1 cellular context compared by ENCODE assay signal in the genomic region with DNA sequence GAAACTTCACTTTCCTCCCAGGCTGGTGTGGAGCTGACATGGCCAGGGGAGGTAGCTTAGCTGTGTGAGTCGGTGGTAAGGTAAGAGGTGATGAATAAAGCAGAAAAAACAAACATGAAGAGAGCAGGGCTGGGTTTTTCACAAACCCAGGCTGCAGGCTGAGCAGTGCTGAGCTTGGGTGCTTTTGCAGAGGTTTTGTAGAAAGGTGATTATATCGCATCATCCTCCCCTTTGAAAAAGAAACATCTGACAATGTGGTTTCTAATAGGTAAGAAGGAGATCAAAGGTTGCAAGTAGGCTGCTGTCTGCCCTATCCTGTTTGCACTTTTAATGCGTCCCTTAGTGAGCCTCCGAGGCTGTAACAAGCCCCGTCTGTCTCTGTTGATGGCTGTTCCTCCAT.
TF ChIP-seq lines count a peak whose summit lies in the region.

No MANE protein-coding gene starts in this region.

TF ChIP-seq in GM23338, 12 proteins besides CTCF, POLR2A, EP300 and RAD21 (continued from another document):
- TF ChIP-seq, protein P1, sequence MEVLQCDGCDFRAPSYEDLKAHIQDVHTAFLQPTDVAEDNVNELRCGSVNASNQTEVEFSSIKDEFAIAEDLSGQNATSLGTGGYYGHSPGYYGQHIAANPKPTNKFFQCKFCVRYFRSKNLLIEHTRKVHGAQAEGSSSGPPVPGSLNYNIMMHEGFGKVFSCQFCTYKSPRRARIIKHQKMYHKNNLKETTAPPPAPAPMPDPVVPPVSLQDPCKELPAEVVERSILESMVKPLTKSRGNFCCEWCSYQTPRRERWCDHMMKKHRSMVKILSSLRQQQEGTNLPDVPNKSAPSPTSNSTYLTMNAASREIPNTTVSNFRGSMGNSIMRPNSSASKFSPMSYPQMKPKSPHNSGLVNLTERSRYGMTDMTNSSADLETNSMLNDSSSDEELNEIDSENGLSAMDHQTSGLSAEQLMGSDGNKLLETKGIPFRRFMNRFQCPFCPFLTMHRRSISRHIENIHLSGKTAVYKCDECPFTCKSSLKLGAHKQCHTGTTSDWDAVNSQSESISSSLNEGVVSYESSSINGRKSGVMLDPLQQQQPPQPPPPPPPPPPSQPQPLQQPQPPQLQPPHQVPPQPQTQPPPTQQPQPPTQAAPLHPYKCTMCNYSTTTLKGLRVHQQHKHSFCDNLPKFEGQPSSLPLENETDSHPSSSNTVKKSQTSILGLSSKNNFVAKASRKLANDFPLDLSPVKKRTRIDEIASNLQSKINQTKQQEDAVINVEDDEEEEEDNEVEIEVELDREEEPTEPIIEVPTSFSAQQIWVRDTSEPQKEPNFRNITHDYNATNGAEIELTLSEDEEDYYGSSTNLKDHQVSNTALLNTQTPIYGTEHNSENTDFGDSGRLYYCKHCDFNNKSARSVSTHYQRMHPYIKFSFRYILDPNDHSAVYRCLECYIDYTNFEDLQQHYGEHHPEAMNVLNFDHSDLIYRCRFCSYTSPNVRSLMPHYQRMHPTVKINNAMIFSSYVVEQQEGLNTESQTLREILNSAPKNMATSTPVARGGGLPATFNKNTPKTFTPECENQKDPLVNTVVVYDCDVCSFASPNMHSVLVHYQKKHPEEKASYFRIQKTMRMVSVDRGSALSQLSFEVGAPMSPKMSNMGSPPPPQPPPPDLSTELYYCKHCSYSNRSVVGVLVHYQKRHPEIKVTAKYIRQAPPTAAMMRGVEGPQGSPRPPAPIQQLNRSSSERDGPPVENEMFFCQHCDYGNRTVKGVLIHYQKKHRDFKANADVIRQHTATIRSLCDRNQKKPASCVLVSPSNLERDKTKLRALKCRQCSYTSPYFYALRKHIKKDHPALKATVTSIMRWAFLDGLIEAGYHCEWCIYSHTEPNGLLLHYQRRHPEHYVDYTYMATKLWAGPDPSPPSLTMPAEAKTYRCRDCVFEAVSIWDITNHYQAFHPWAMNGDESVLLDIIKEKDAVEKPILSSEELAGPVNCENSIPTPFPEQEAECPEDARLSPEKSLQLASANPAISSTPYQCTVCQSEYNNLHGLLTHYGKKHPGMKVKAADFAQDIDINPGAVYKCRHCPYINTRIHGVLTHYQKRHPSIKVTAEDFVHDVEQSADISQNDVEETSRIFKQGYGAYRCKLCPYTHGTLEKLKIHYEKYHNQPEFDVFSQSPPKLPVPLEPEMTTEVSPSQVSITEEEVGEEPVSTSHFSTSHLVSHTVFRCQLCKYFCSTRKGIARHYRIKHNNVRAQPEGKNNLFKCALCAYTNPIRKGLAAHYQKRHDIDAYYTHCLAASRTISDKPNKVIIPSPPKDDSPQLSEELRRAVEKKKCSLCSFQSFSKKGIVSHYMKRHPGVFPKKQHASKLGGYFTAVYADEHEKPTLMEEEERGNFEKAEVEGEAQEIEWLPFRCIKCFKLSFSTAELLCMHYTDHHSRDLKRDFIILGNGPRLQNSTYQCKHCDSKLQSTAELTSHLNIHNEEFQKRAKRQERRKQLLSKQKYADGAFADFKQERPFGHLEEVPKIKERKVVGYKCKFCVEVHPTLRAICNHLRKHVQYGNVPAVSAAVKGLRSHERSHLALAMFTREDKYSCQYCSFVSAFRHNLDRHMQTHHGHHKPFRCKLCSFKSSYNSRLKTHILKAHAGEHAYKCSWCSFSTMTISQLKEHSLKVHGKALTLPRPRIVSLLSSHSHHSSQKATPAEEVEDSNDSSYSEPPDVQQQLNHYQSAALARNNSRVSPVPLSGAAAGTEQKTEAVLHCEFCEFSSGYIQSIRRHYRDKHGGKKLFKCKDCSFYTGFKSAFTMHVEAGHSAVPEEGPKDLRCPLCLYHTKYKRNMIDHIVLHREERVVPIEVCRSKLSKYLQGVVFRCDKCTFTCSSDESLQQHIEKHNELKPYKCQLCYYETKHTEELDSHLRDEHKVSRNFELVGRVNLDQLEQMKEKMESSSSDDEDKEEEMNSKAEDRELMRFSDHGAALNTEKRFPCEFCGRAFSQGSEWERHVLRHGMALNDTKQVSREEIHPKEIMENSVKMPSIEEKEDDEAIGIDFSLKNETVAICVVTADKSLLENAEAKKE (CRISPR knock-in tag; IDR thresholded peaks at IDR 0.05) = no peak
